34 cellular contexts compared by ENCODE assay signal in genomic region chr16:12850186-12850585, GRCh38.
"Had no signal": no experiment of that assay in that cellular context is flagged by ENCODE, and none has a peak within 500 bp of the region (broad histone marks: within the 10 kb centered on the region; RNA-seq: fewer than 3 reads in every experiment).

No MANE protein-coding gene starts in this region.

- H3K36me3 ChIP-seq: MG63 had no signal

- H3K9me3 ChIP-seq: MG63 had no signal

- DNase-seq: Karpas-422, Kasumi-1, MG63, MM.1S, MV-4-11, NCI-H1048, NCI-H1092, NCI-H1092 treated with DMSO at 0.1 percent for 48 hours, NCI-H1105, NCI-H1105 treated with DMSO at 0.1 percent for 48 hours, NCI-H1417, NCI-H1417 treated with DMSO at 0.1 percent for 48 hours, NCI-H1436, NCI-H1436 treated with DMSO at 0.1 percent for 48 hours, NCI-H146, NCI-H1694, NCI-H1694 treated with DMSO at 0.1 percent for 48 hours, NCI-H187, NCI-H187 treated with DMSO at 0.1 percent for 48 hours, NCI-H1930, NCI-H2029, NCI-H2029 treated with DMSO at 0.1 percent for 48 hours, NCI-H2081, NCI-H2081 treated with DMSO at 0.1 percent for 48 hours, NCI-H2107, NCI-H2171, NCI-H2171 treated with DMSO at 0.1 percent for 48 hours, NCI-H2227 treated with DMSO at 0.1 percent for 48 hours, NCI-H226, NCI-H345, NCI-H446, NCI-H446 treated with DMSO at 0.1 percent for 48 hours, NCI-H510A, NCI-H510A treated with DMSO at 0.1 percent for 48 hours had no signal

- H3K4me3 ChIP-seq: MG63 had no signal
